ENCODE assay signal across 19 cellular contexts in genomic region chr15:57111002-57111401, GRCh38.
A peak's percentile ranks its signal among the peaks of the same experiment; 100 is the strongest.
DNase-seq lines count a peak whose midpoint lies in the region; ATAC-seq and TF ChIP-seq lines count a peak whose summit lies in the region.
"Had no signal": no experiment of that assay in that cellular context is flagged by ENCODE, and none has a peak within 500 bp of the region (broad histone marks: within the 10 kb centered on the region; RNA-seq: fewer than 3 reads in every experiment).

No MANE protein-coding gene starts in this region.

- no peaks in the 10 kb centered on the region for H3K27me3 ChIP-seq in neural progenitor cell
- no peaks in the 10 kb centered on the region for H3K27me3 ChIP-seq in mammary epithelial cell (ENCODE audit: insufficient read depth, low read length)
- H3K27me3 ChIP-seq: heart right ventricle had no signal

- H2AFZ ChIP-seq in neural progenitor cell (replicated peaks), result no peak overlapping the region
- no peak overlapping the region for H2AFZ ChIP-seq in mammary epithelial cell (ENCODE audit: low read depth, low read length)

- H3K27me3 Mint-ChIP-seq in neural progenitor cell (ENCODE audit: insufficient read depth, low read depth), result no peaks in the 10 kb centered on the region
- H3K27me3 Mint-ChIP-seq: activated naive CD4-positive, alpha-beta T cell treated with anti-CD3 and anti-CD28 coated beads, Interleukin-2, amount 10 ng/mL, durations not matched to agents 7 days and 5 days; dendritic cell treated with granulocyte-macrophage colony-stimulating factor and Interleukin-4, amounts not matched to agents 40 ng/mL and 50 ng/mL, for 4 days; naive thymus-derived CD4-positive, alpha-beta T cell had no signal

- H3F3A ChIP-seq in neural progenitor cell (ENCODE audit: low read depth), result no peaks in the 10 kb centered on the region

- in situ Hi-C loops in mammary epithelial cell (cut with MboI; ENCODE audit: low sequenced_read_pairs in 2 of 2), result no loop called here

- H3K9me3 ChIP-seq in KOPT-K1 (ENCODE audit: insufficient read depth, low read length, poor library complexity, severe bottlenecking), result peaks cover 11% of the 10 kb centered on the region
- H3K9me3 ChIP-seq in neural progenitor cell (ENCODE audit: low read depth), result no peaks in the 10 kb centered on the region
- no peaks in the 10 kb centered on the region for H3K9me3 ChIP-seq in mammary epithelial cell (replicated peaks; ENCODE audit: insufficient read depth, low read length)

- no peak overlapping the region for H3K4me3 Mint-ChIP-seq in neural progenitor cell
- H3K4me3 Mint-ChIP-seq: activated CD8-positive, alpha-beta T cell treated with anti-CD3 and anti-CD28 coated beads, Interleukin-2, amount 10 ng/mL, durations not matched to agents 7 days and 5 days; activated naive CD4-positive, alpha-beta T cell treated with anti-CD3 and anti-CD28 coated beads, Interleukin-2, amount 10 ng/mL, durations not matched to agents 7 days and 5 days; activated T-cell treated with anti-CD3 and anti-CD28 coated beads, Interleukin-2, amount 50 U/mL, for 4 hours; dendritic cell treated with granulocyte-macrophage colony-stimulating factor and Interleukin-4, amounts not matched to agents 40 ng/mL and 50 ng/mL, for 4 days; naive thymus-derived CD4-positive, alpha-beta T cell; T-helper 1 cell treated with Interleukin-12 subunit alpha and Interleukin-12 subunit beta and Interleukin-4 antibody, amounts not matched to agents 30 μg/mL and 1 μg/mL, for 36 hours had no signal

- H3K9ac ChIP-seq in neural progenitor cell (no peak overlapping the region), mammary epithelial cell (ENCODE audit: insufficient read depth, low read length) (no peak overlapping the region)

- H3K36me3 Mint-ChIP-seq in neural progenitor cell, result peaks cover 17% of the 10 kb centered on the region

- H4K20me1 ChIP-seq in neural progenitor cell (ENCODE audit: low read depth), result peaks cover 21% of the 10 kb centered on the region
- H4K20me1 ChIP-seq in mammary epithelial cell (ENCODE audit: insufficient read depth, low read length), result no peaks in the 10 kb centered on the region

- H3K4me1 ChIP-seq in neural progenitor cell (peaks cover 30% of the 10 kb centered on the region), mammary epithelial cell (ENCODE audit: insufficient read depth, low read length) (no peaks in the 10 kb centered on the region)

- H3K79me2 ChIP-seq in neural progenitor cell (ENCODE audit: low read depth) (peaks cover 77% of the 10 kb centered on the region), mammary epithelial cell (ENCODE audit: insufficient read depth, low read length) (peaks cover 32% of the 10 kb centered on the region)

- H3K27ac ChIP-seq in KOPT-K1 (ENCODE audit: low read depth, low read length, poor library complexity, severe bottlenecking) (peak overlapping the region; percentile 34), neural progenitor cell (no peak overlapping the region), mammary epithelial cell (ENCODE audit: insufficient read depth, low read depth, low read length) (no peak overlapping the region)
- H3K27ac ChIP-seq: heart right ventricle had no signal

- 95% methylated on average over 4 of the region's 4 CpGs for WGBS in mammary epithelial cell (ENCODE audit: low coverage, missing lambda C conversion rate)

- no TSS peak for BruUV-seq in mammary epithelial cell (replicated peaks; lab: Mats Ljungman, UMichigan)

- no peak overlapping the region for H3K27ac Mint-ChIP-seq in neural progenitor cell
- H3K27ac Mint-ChIP-seq: activated CD8-positive, alpha-beta T cell treated with anti-CD3 and anti-CD28 coated beads, Interleukin-2, amount 10 ng/mL, durations not matched to agents 7 days and 5 days; activated naive CD4-positive, alpha-beta T cell treated with anti-CD3 and anti-CD28 coated beads, Interleukin-2, amount 10 ng/mL, durations not matched to agents 7 days and 5 days; T-helper 1 cell treated with Interleukin-12 subunit alpha and Interleukin-12 subunit beta and Interleukin-4 antibody, amounts not matched to agents 30 μg/mL and 1 μg/mL, for 36 hours had no signal

- peaks cover 5% of the 10 kb centered on the region for H3K9me3 Mint-ChIP-seq in neural progenitor cell
- H3K9me3 Mint-ChIP-seq: activated T-cell treated with anti-CD3 and anti-CD28 coated beads, Interleukin-2, amount 50 U/mL, for 4 hours; dendritic cell treated with granulocyte-macrophage colony-stimulating factor and Interleukin-4, amounts not matched to agents 40 ng/mL and 50 ng/mL, for 4 days; T-helper 1 cell treated with Interleukin-12 subunit alpha and Interleukin-12 subunit beta and Interleukin-4 antibody, amounts not matched to agents 30 μg/mL and 1 μg/mL, for 36 hours had no signal

- TF ChIP-seq CTCF in AG09309 (IDR thresholded peaks at IDR 0.05; ENCODE audit: control insufficient read depth, insufficient read depth, low read depth, low read length, missing control alignments) (peak; percentile 13), epithelial cell of esophagus (IDR thresholded peaks at IDR 0.05; ENCODE audit: insufficient read depth, low read depth, low read length, missing control alignments) (peak; percentile 24), neural progenitor cell (IDR thresholded peaks at IDR 0.05) (peak; percentile 31), mammary epithelial cell (conservative IDR thresholded peaks at IDR 0.05 in 1 of 2, IDR thresholded peaks at IDR 0.05 in 1 of 2; ENCODE audit: extremely low read depth in 1 of 2, insufficient read depth in 1 of 2, low read depth in 1 of 2, low read length in 2 of 2) (peak in 1 of 2 donors; percentile 14)

- H3K36me3 ChIP-seq in KOPT-K1 (ENCODE audit: insufficient read depth, low read length), result peaks cover 13% of the 10 kb centered on the region
- H3K36me3 ChIP-seq in neural progenitor cell, result peaks cover 9% of the 10 kb centered on the region
- H3K36me3 ChIP-seq in mammary epithelial cell (ENCODE audit: insufficient read depth, low read length), result no peaks in the 10 kb centered on the region

- peaks cover 26% of the 10 kb centered on the region for H3K4me1 Mint-ChIP-seq in neural progenitor cell
- H3K4me1 Mint-ChIP-seq: activated naive CD4-positive, alpha-beta T cell treated with anti-CD3 and anti-CD28 coated beads, Interleukin-2, amount 10 ng/mL, durations not matched to agents 7 days and 5 days had no signal

- no peak overlapping the region for H3K4me2 ChIP-seq in neural progenitor cell
- no peak overlapping the region for H3K4me2 ChIP-seq in mammary epithelial cell (ENCODE audit: insufficient read depth, low read depth, low read length)

- H3K4me3 ChIP-seq in AG09309 (ENCODE audit: control insufficient read depth, low read depth, low read length) (no peak overlapping the region), epithelial cell of esophagus (ENCODE audit: low read length) (no peak overlapping the region), neural progenitor cell (no peak overlapping the region), mammary epithelial cell (replicated peaks in 1 of 3; ENCODE audit: insufficient read depth in 1 of 3, low read depth in 2 of 3, low read length in 3 of 3) (no peak overlapping the region)
- H3K4me3 ChIP-seq: heart right ventricle had no signal

- dilution Hi-C loops in mammary epithelial cell (cut with HindIII; ENCODE audit: low sequenced_read_pairs), result no loop called here

- DNase-seq in AG09309 (ENCODE audit: low read depth), result no peak
- no peak for DNase-seq in epithelial cell of esophagus (ENCODE audit: low read depth)
- DNase-seq in neural progenitor cell (ENCODE audit: low spot score), result peak; percentile 19
- DNase-seq in hypothalamus (lab: John Stamatoyannopoulos, UW), result no peak
- no peak for DNase-seq in mammary epithelial cell
- no peak for DNase-seq in foreskin melanocyte
- DNase-seq: activated CD8-positive, alpha-beta T cell treated with anti-CD3 and anti-CD28 coated beads, Interleukin-2, amount 10 ng/mL, durations not matched to agents 7 days and 5 days; activated naive CD4-positive, alpha-beta T cell treated with anti-CD3 and anti-CD28 coated beads, Interleukin-2, amount 10 ng/mL, durations not matched to agents 7 days and 5 days; activated T-cell treated with anti-CD3 and anti-CD28 coated beads, Interleukin-2, amount 50 U/mL, for 4 hours; COR-L47; heart right ventricle; naive thymus-derived CD4-positive, alpha-beta T cell; NCI-H187; SHP77; stimulated activated CD4-positive, alpha-beta T cell treated with anti-CD3 and anti-CD28 coated beads, Interleukin-12 subunit alpha, Interleukin-12 subunit beta, amount 100 ng/mL, for 4 hours had no signal

- ATAC-seq in GM19467 (IDR thresholded peaks at IDR 0.05; ENCODE audit: unreplicated experiment), result no peak
- ATAC-seq: activated CD8-positive, alpha-beta T cell treated with anti-CD3 and anti-CD28 coated beads, Interleukin-2, amount 10 ng/mL, durations not matched to agents 7 days and 5 days; activated T-cell treated with anti-CD3 and anti-CD28 coated beads, Interleukin-2, amount 50 U/mL, for 4 hours; heart right ventricle; naive thymus-derived CD4-positive, alpha-beta T cell had no signal

- CTCF ChIA-PET in mammary epithelial cell (lab: Charles Lee; ENCODE audit: low non-redundant PET), result no interaction called here

- intact Hi-C loops in mammary epithelial cell (cut with micrococcal nuclease), result no loop called here
